Comparison of ENCODE assay signal across 8 cellular contexts in the genomic region with DNA sequence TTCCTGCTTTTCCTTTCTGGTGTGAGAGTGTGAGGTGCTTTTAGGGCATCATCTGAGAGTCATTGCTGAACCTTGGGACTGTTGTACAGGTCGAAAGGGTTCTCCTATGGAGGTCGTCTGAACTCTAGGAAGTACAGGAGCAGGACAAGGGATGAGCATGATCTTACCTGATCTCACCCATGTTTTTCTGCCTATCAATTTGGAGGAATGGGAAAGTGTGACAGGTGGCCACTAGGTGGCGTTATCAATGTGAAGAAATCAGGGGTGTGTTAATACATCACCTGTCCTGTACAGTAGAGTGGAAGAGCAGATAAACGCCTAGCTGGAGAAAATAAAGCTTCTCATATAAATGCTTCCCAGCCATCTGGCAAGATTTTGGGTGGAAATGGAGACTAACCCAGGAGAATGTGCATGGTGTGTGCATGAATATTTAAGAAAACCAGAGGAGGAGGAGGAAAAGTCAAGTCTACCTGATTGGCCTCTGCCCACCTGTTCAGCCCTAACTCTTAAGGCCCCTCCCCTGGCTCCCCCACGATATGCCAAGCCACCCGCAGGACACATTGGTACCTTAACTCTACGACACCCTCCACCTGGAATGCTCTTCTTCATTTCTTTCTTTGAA.
A peak's percentile ranks its signal among the peaks of the same experiment; 100 is the strongest.
DNase-seq lines count a peak whose midpoint lies in the region; ATAC-seq and TF ChIP-seq lines count a peak whose summit lies in the region.

No MANE protein-coding gene starts in this region.

- H3K27ac Mint-ChIP-seq in CD8-positive, alpha-beta T cell = no peak overlapping the region
- no peak overlapping the region for H3K27ac Mint-ChIP-seq in MCF 10A (ENCODE audit: low read depth, unreplicated experiment)

- CTCF ChIA-PET in CD8-positive, alpha-beta T cell (lab: Charles Lee) = interaction anchor here (0.5 to 5.0 kb wide), 14 partner anchors 12 to 431 kb away, joined by 3 to 87 read pairs (median 8); no protein-coding TSS in a partner anchor
- CTCF ChIA-PET in MCF 10A (lab: Yijun Ruan, JAX) = interaction anchor here (0.5 to 7.1 kb wide), 85 partner anchors 9 to 1835 kb away, joined by 3 to 176 read pairs (median 5); no protein-coding TSS in a partner anchor

- no peak overlapping the region for H3K27ac ChIP-seq in CD8-positive, alpha-beta T cell (ENCODE audit: low read depth, low read length)

- no TSS peak for BruUV-seq in MCF 10A (replicated peaks; lab: Mats Ljungman, UMichigan)

- no peaks in the 10 kb centered on the region for H3K27me3 ChIP-seq in CD8-positive, alpha-beta T cell (ENCODE audit: insufficient read depth, low read length)

- H3K9me3 ChIP-seq in CD8-positive, alpha-beta T cell (ENCODE audit: low read length) = no peaks in the 10 kb centered on the region

- H3K36me3 ChIP-seq in CD8-positive, alpha-beta T cell (ENCODE audit: insufficient read depth, low read length) = no peaks in the 10 kb centered on the region

- peak; percentile 34 for ATAC-seq in CD8-positive, alpha-beta T cell
- ATAC-seq in GM21576 (IDR thresholded peaks at IDR 0.05; ENCODE audit: unreplicated experiment) = peak; percentile 62
- peak; percentile 91 for ATAC-seq in left lobe of liver
- no peak for ATAC-seq in HG03045 (IDR thresholded peaks at IDR 0.05; ENCODE audit: unreplicated experiment)

- no peak overlapping the region for H3K4me3 Mint-ChIP-seq in CD8-positive, alpha-beta T cell
- H3K4me3 Mint-ChIP-seq in MCF 10A (ENCODE audit: unreplicated experiment) = no peak overlapping the region

- no peaks in the 10 kb centered on the region for H3K9me3 Mint-ChIP-seq in CD8-positive, alpha-beta T cell
- no peaks in the 10 kb centered on the region for H3K9me3 Mint-ChIP-seq in MCF 10A (ENCODE audit: unreplicated experiment)

- intact Hi-C loops in CD8-positive, alpha-beta T cell (cut with DNase I, micrococcal nuclease) = loop anchor here (5.0 to 10.0 kb wide), 3 partner anchors 68 to 848 kb away; no protein-coding TSS in a partner anchor
- intact Hi-C loops in MCF 10A (cut with micrococcal nuclease) = loop anchor here (1.0 to 10.0 kb wide), 6 partner anchors 69 to 1508 kb away; no protein-coding TSS in a partner anchor

- peak in 6 of 7 experiments; percentile 20 to 59 (median 48) for DNase-seq in CD8-positive, alpha-beta T cell
- DNase-seq in NCI-H1694 (lab: John Stamatoyannopoulos, UW) (peak; percentile 44), T-helper 2 cell (peak in 3 of 5 experiments; percentile 22 to 51 (median 27)), MCF 10A (ENCODE audit: unreplicated experiment) (peak; percentile 82), left lobe of liver (ENCODE audit: low spot score) (peak; percentile 57)
- DNase-seq in stimulated activated CD8-positive, alpha-beta memory T cell treated with anti-CD3 and anti-CD28 coated beads, Interleukin-12 subunit alpha, Interleukin-12 subunit beta, amount 100 ng/mL, for 24 hours (ENCODE audit: extremely low read depth) = peak; percentile 22

- peaks cover 13% of the 10 kb centered on the region for H3K4me1 Mint-ChIP-seq in CD8-positive, alpha-beta T cell (ENCODE audit: low read depth)
- H3K4me1 Mint-ChIP-seq in MCF 10A (ENCODE audit: insufficient read depth, unreplicated experiment) = peaks cover 8% of the 10 kb centered on the region

- no peaks in the 10 kb centered on the region for H3K36me3 Mint-ChIP-seq in CD8-positive, alpha-beta T cell
- H3K36me3 Mint-ChIP-seq in MCF 10A (ENCODE audit: insufficient read depth, unreplicated experiment) = peaks cover 4% of the 10 kb centered on the region

- H3K27me3 Mint-ChIP-seq in CD8-positive, alpha-beta T cell (ENCODE audit: low read depth) = peaks cover 10% of the 10 kb centered on the region
- H3K27me3 Mint-ChIP-seq in MCF 10A (ENCODE audit: insufficient read depth, unreplicated experiment) = peaks cover 3% of the 10 kb centered on the region

- POLR2A ChIA-PET in CD8-positive, alpha-beta T cell (lab: Charles Lee) = no interaction called here
- POLR2A ChIA-PET in MCF 10A (lab: Yijun Ruan, JAX) = interaction anchor here (0.9 to 1.6 kb wide), 2 partner anchors 69 to 313 kb away, joined by 3 to 8 read pairs; no protein-coding TSS in a partner anchor

- H3K4me3 ChIP-seq in CD8-positive, alpha-beta T cell (ENCODE audit: low read depth, low read length) = no peak overlapping the region

- TF ChIP-seq CTCF in CD8-positive, alpha-beta T cell (IDR thresholded peaks at IDR 0.05) = peak; percentile 89
- peak; percentile 80 for TF ChIP-seq CTCF in MCF 10A (IDR thresholded peaks at IDR 0.05; ENCODE audit: unreplicated experiment)

- no peaks in the 10 kb centered on the region for H3K4me1 ChIP-seq in CD8-positive, alpha-beta T cell (ENCODE audit: insufficient read depth, low read length)

Comparison
In these comparisons a context has a peak if more than half of its experiments do, and no peak if none do; other contexts are left out.
1. DNase-seq: peak in every context shown above with its lines; median percentile 82 in MCF 10A; 57 in left lobe of liver; 48 in CD8-positive, alpha-beta T cell; 44 in NCI-H1694; 27 in T-helper 2 cell; 22 in stimulated activated CD8-positive, alpha-beta memory T cell treated with anti-CD3 and anti-CD28 coated beads, Interleukin-12 subunit alpha, Interleukin-12 subunit beta, amount 100 ng/mL, for 24 hours.